ENCODE assay signal across 15 cellular contexts in genomic region chr13:110957181-110957884, GRCh38. TPM values are rescaled to one million over a fixed set of nuclear protein-coding genes. Genes with fewer than 3 reads are reported as not detected.
A peak's percentile ranks its signal among the peaks of the same experiment; 100 is the strongest.
DNase-seq lines count a peak whose midpoint lies in the region; ATAC-seq, FAIRE-seq and TF ChIP-seq lines count a peak whose summit lies in the region.
"Had no signal": no experiment of that assay in that cellular context is flagged by ENCODE, and none has a peak within 500 bp of the region (broad histone marks: within the 10 kb centered on the region; RNA-seq: fewer than 3 reads in every experiment).

No MANE protein-coding gene starts in this region.

- H3K18ac ChIP-seq in H9 (ENCODE audit: insufficient read length, low read depth, low read length) = no peak overlapping the region

- H2BK120ac ChIP-seq in H9 (ENCODE audit: low read depth, low read length, poor library complexity, severe bottlenecking) = no peak overlapping the region

- intact Hi-C loops in ovary (cut with DNase I) = no loop called here

- no peaks in the 10 kb centered on the region; the same call in 1 of the 2 replicates for H3K27me3 Mint-ChIP-seq in H9 (ENCODE audit: low read depth)

- H4K5ac ChIP-seq in H9 (ENCODE audit: insufficient read length, low read depth, low read length) = no peak overlapping the region

- H3K9ac ChIP-seq in H9 (ENCODE audit: extremely low read depth, insufficient read length, low read length) = no peak overlapping the region

- no peak overlapping the region for H4K91ac ChIP-seq in H9 (ENCODE audit: insufficient read length, low read depth, low read length)

- H3K14ac ChIP-seq in H9 (ENCODE audit: insufficient read depth, low read length) = no peak overlapping the region

- FAIRE-seq in small intestine (lab: Jason Lieb, UNC) = no peak
- FAIRE-seq: GM12892 had no signal

- no peak overlapping the region for H4K8ac ChIP-seq in H9 (replicated peaks; ENCODE audit: insufficient read length, low read depth, low read length)

- H3T11ph ChIP-seq in H9 (ENCODE audit: low read length) = no peak overlapping the region

- H3K9me3 ChIP-seq in H9 (ENCODE audit: control insufficient read depth, low read depth, low read length) (no peaks in the 10 kb centered on the region), hepatocyte (ENCODE audit: low read depth) (no peaks in the 10 kb centered on the region), small intestine (ENCODE audit: control insufficient read depth, low read depth) (no peaks in the 10 kb centered on the region), ovary (no peaks in the 10 kb centered on the region)

- no peak overlapping the region for H2BK15ac ChIP-seq in H9 (ENCODE audit: low read depth, low read length)

- H3K4me1 Mint-ChIP-seq in H9 = no peaks in the 10 kb centered on the region

- H4K20me1 ChIP-seq in H9 (ENCODE audit: control insufficient read depth, insufficient read depth, insufficient read length) (no peaks in the 10 kb centered on the region), hepatocyte (ENCODE audit: insufficient read depth, poor library complexity, severe bottlenecking) (no peaks in the 10 kb centered on the region)

- no peak overlapping the region for H3K23ac ChIP-seq in H9 (ENCODE audit: insufficient read length, low read depth, low read length)

- H2AK5ac ChIP-seq in H9 (ENCODE audit: insufficient read length, low read length) = no peak overlapping the region

- no peak overlapping the region for H3K4me3 Mint-ChIP-seq in H9
- H3K4me3 Mint-ChIP-seq: natural killer cell treated with Interleukin-12 subunit alpha and Interleukin-12 subunit beta and Interleukin-15 and Interleukin-18, amount 100 ng/mL, for 72 hours had no signal

- H3K27me3 ChIP-seq in H9 (ENCODE audit: insufficient read depth, low read length) (no peaks in the 10 kb centered on the region), hepatocyte (no peaks in the 10 kb centered on the region), small intestine (ENCODE audit: control insufficient read depth in 2 of 2, insufficient read depth in 2 of 2, low read length in 2 of 2) (no peaks in the 10 kb centered on the region), ovary (no peaks in the 10 kb centered on the region)
- H3K27me3 ChIP-seq: spleen had no signal

- H3K4me2 ChIP-seq in H9 (ENCODE audit: insufficient read depth, insufficient read length, low read length) (no peak overlapping the region), hepatocyte (no peak overlapping the region)

- peak; percentile 7 for TF ChIP-seq CTCF in AG09319 (IDR thresholded peaks at IDR 0.05; ENCODE audit: low read depth, low read length)
- TF ChIP-seq CTCF in H9 (conservative IDR thresholded peaks at IDR 0.05) = peak; percentile 74
- peak; percentile 15 for TF ChIP-seq CTCF in hepatocyte (IDR thresholded peaks at IDR 0.05; ENCODE audit: poor library complexity)
- no peak for TF ChIP-seq CTCF in ovary (IDR thresholded peaks at IDR 0.05)

- H3K23me2 ChIP-seq in H9 (ENCODE audit: insufficient read length, low read depth, low read length, poor library complexity, severe bottlenecking) = no peaks in the 10 kb centered on the region

- DNase-seq in AG09319 (ENCODE audit: extremely low read depth, low read depth) (no peak), H9 (no peak), T1000 (lab: John Stamatoyannopoulos, UW) (peak; percentile 58), hepatocyte (ENCODE audit: low spot score) (no peak), small intestine (no peak), ovary (no peak), cerebellar nuclear complex (lab: John Stamatoyannopoulos, UW) (no peak)
- DNase-seq: activated CD8-positive, alpha-beta memory T cell treated with anti-CD3 and anti-CD28 coated beads, Interleukin-2, amount 50 U/mL, for 4 hours; aorta; NCI-H2107; RPMI8226; spleen had no signal

- no peak overlapping the region for H3K4ac ChIP-seq in H9 (ENCODE audit: low read depth, low read length)

- H3K27ac ChIP-seq in H9 (ENCODE audit: insufficient read length, low read depth, low read length) (no peak overlapping the region), hepatocyte (no peak overlapping the region), small intestine (ENCODE audit: low read depth in 1 of 2, low read length in 1 of 2) (no peak overlapping the region), ovary (no peak overlapping the region)
- H3K27ac ChIP-seq: spleen had no signal

- H3K79me1 ChIP-seq in H9 (ENCODE audit: insufficient read depth, low read depth, low read length, poor library complexity, severe bottlenecking) = no peaks in the 10 kb centered on the region

- H3K4me1 ChIP-seq in H9 (ENCODE audit: insufficient read depth, low read length) (no peaks in the 10 kb centered on the region), hepatocyte (ENCODE audit: insufficient read depth) (peaks cover 8% of the 10 kb centered on the region), small intestine (ENCODE audit: control insufficient read depth in 2 of 2, insufficient read depth in 1 of 2, low read depth in 1 of 2, low read length in 1 of 2) (no peaks in the 10 kb centered on the region), ovary (ENCODE audit: insufficient read depth) (peaks cover 8% of the 10 kb centered on the region)
- H3K4me1 ChIP-seq: spleen had no signal

- H2AFZ ChIP-seq in H9 (ENCODE audit: low read length) (no peak overlapping the region), hepatocyte (no peak overlapping the region)

- H3K9me3 Mint-ChIP-seq in H9 = peaks cover 23 to 30% of the 10 kb centered on the region in 2 experiments
- H3K9me3 Mint-ChIP-seq: natural killer cell treated with Interleukin-12 subunit alpha and Interleukin-12 subunit beta and Interleukin-15 and Interleukin-18, amount 100 ng/mL, for 72 hours had no signal

- ATAC-seq in GM18909 (IDR thresholded peaks at IDR 0.05; ENCODE audit: poor library complexity, unreplicated experiment) = no peak
- ATAC-seq: natural killer cell treated with Interleukin-12 subunit alpha and Interleukin-12 subunit beta and Interleukin-15 and Interleukin-18, amount 100 ng/mL, for 72 hours had no signal

- no peak overlapping the region for H2BK12ac ChIP-seq in H9 (ENCODE audit: insufficient read length, low read depth, low read length)

- H3K36me3 ChIP-seq in hepatocyte (replicated peaks; ENCODE audit: insufficient read depth, low read depth) (no peaks in the 10 kb centered on the region), small intestine (ENCODE audit: control insufficient read depth in 2 of 2, insufficient read depth in 2 of 2, low read length in 2 of 2) (no peaks in the 10 kb centered on the region), ovary (no peaks in the 10 kb centered on the region)
- H3K36me3 ChIP-seq: spleen had no signal

- H3K9me2 ChIP-seq in hepatocyte (replicated peaks; ENCODE audit: insufficient read depth) = no peaks in the 10 kb centered on the region

- H3K36me3 Mint-ChIP-seq in H9 (ENCODE audit: insufficient read depth in 1 of 3, low read depth in 3 of 3) = peaks cover 4 to 12% (median 9%) of the 10 kb centered on the region in 3 experiments; a peak in 6 of 7 replicates
- H3K36me3 Mint-ChIP-seq: natural killer cell treated with Interleukin-12 subunit alpha and Interleukin-12 subunit beta and Interleukin-15 and Interleukin-18, amount 100 ng/mL, for 72 hours had no signal

- no peak for TF ChIP-seq POLR2A in ovary (IDR thresholded peaks at IDR 0.05)

- H3K4me3 ChIP-seq in hepatocyte (no peak overlapping the region), small intestine (ENCODE audit: low read depth in 1 of 2, low read length in 2 of 2) (no peak overlapping the region), ovary (no peak overlapping the region)
- H3K4me3 ChIP-seq: spleen had no signal

- H2BK20ac ChIP-seq in H9 (ENCODE audit: low read depth, low read length, poor library complexity, severe bottlenecking) = no peak overlapping the region

- no CpG with 5 or more reads among the region's 10 CpGs for WGBS in H9 (ENCODE audit: extremely low coverage, insufficient read length, low lambda C conversion rate)
- WGBS in hepatocyte (ENCODE audit: low lambda C conversion rate, missing lambda C conversion rate) = 88% methylated on average over 10 of the region's 10 CpGs
- 71 to 79% (median 78%) methylated on average over 10 of the region's 10 CpGs for WGBS in small intestine, 3 donors
- 87 to 93% (median 90%) methylated on average over 10 of the region's 10 CpGs for WGBS in ovary, 3 donors

- H3K56ac ChIP-seq in H9 (ENCODE audit: insufficient read length, low read depth, low read length) = no peak overlapping the region

- H3K79me2 ChIP-seq in H9 (ENCODE audit: insufficient read depth, low read length) (no peaks in the 10 kb centered on the region), hepatocyte (no peaks in the 10 kb centered on the region)

- no peak overlapping the region for H2BK5ac ChIP-seq in H9 (ENCODE audit: insufficient read length, low read length)

- no peak overlapping the region; a peak in 1 of 7 replicates for H3K27ac Mint-ChIP-seq in H9
- H3K27ac Mint-ChIP-seq: natural killer cell treated with Interleukin-12 subunit alpha and Interleukin-12 subunit beta and Interleukin-15 and Interleukin-18, amount 100 ng/mL, for 72 hours had no signal

- no peak for TF ChIP-seq EP300 in ovary (IDR thresholded peaks at IDR 0.05)

RNA-seq across cellular contexts. Expression of gene ANKRD10, which starts 42.5 kb away (rescaled TPM):
- 159 and 160 TPM in 2 replicates for total RNA-seq in H9 (2021)
- 135 and 143 TPM in 2 replicates for total RNA-seq in hepatocyte
- polyA plus RNA-seq in hepatocyte = 104 and 135 TPM in 2 replicates
- polyA plus RNA-seq in small intestine = 10 to 100 TPM; 40.3 to 68.0 (median 57.7) TPM
- 100 to 1,000 TPM in 6 of 7 donors, 10 to 100 TPM in 1; 84.0 to 172 (median 133) TPM for total RNA-seq in ovary
- 10 to 100 TPM; 62.4 to 87.6 TPM for polyA plus RNA-seq in ovary

Comparison
In these comparisons a context has a peak if more than half of its experiments do, and no peak if none do; other contexts are left out.
1. CTCF ChIP-seq: peak in AG09319 (single experiment), H9 (single experiment) and hepatocyte (single experiment); none in ovary (0 of 3).